Comparison of ENCODE assay signal across 8 cellular contexts in genomic region chr17:18184143-18185007, GRCh38. TPM values are rescaled to one million over a fixed set of nuclear protein-coding genes. Genes with fewer than 3 reads are reported as not detected.
DNase-seq lines count a peak whose midpoint lies in the region; ATAC-seq and TF ChIP-seq lines count a peak whose summit lies in the region.

No MANE protein-coding gene starts in this region.

- H2AK5ac ChIP-seq in H9 (ENCODE audit: insufficient read length, low read length), result no peak overlapping the region

- H2BK5ac ChIP-seq in H9 (ENCODE audit: insufficient read length, low read length), result no peak overlapping the region

- no peak overlapping the region for H2BK20ac ChIP-seq in H9 (ENCODE audit: low read depth, low read length, poor library complexity, severe bottlenecking)

- no peak overlapping the region for H3K56ac ChIP-seq in H9 (ENCODE audit: insufficient read length, low read depth, low read length)

- H3K27ac Mint-ChIP-seq in CD4-positive, CD25-positive, alpha-beta regulatory T cell, result peak overlapping the region; percentile 90 to 99 (median 98)
- peak overlapping the region in 1 of 3 experiments; percentile 73; a peak in 2 of 7 replicates for H3K27ac Mint-ChIP-seq in H9

- H3K4me1 Mint-ChIP-seq in CD4-positive, CD25-positive, alpha-beta regulatory T cell, result peaks cover 8 to 63% (median 48%) of the 10 kb centered on the region in 4 donors
- H3K4me1 Mint-ChIP-seq in H9, result peaks cover 47 to 48% of the 10 kb centered on the region in 2 experiments

- H2BK120ac ChIP-seq in H9 (ENCODE audit: low read depth, low read length, poor library complexity, severe bottlenecking), result no peak overlapping the region

- peaks cover 24% of the 10 kb centered on the region for H3K36me3 Mint-ChIP-seq in CD4-positive, CD25-positive, alpha-beta regulatory T cell
- H3K36me3 Mint-ChIP-seq in H9 (ENCODE audit: insufficient read depth in 1 of 3, low read depth in 3 of 3), result peaks cover 9 to 37% (median 23%) of the 10 kb centered on the region in 3 experiments; a peak in 6 of 7 replicates

- H3K23me2 ChIP-seq in H9 (ENCODE audit: insufficient read length, low read depth, low read length, poor library complexity, severe bottlenecking), result peaks cover 21% of the 10 kb centered on the region

- H3K4me2 ChIP-seq in H9 (ENCODE audit: insufficient read depth, insufficient read length, low read length), result peak overlapping the region; percentile 72

- peak overlapping the region; percentile 55 for H3K14ac ChIP-seq in H9 (ENCODE audit: insufficient read depth, low read length)

- intact Hi-C loops in testis (cut with DNase I; ENCODE audit: low total_unique reads), result no loop called here

- peak overlapping the region; percentile 96 for H3K27ac ChIP-seq in CD4-positive, CD25-positive, alpha-beta regulatory T cell (ENCODE audit: insufficient read depth, low read length, poor library complexity, severe bottlenecking)
- H3K27ac ChIP-seq in H9 (ENCODE audit: insufficient read length, low read depth, low read length) (no peak overlapping the region), testis (peak overlapping the region; percentile 98 to 99)

- peak overlapping the region; percentile 34 for H3K9ac ChIP-seq in H9 (ENCODE audit: extremely low read depth, insufficient read length, low read length)

- H2BK12ac ChIP-seq in H9 (ENCODE audit: insufficient read length, low read depth, low read length), result no peak overlapping the region

- no peaks in the 10 kb centered on the region for H4K20me1 ChIP-seq in H9 (ENCODE audit: control insufficient read depth, insufficient read depth, insufficient read length)

- H3K9me3 ChIP-seq in CD4-positive, CD25-positive, alpha-beta regulatory T cell (ENCODE audit: control insufficient read depth in 2 of 2, low read length in 2 of 2), result no peaks in the 10 kb centered on the region
- H3K9me3 ChIP-seq in H9 (ENCODE audit: control insufficient read depth, low read depth, low read length), result no peaks in the 10 kb centered on the region
- H3K9me3 ChIP-seq in testis, result no peaks in the 10 kb centered on the region

- no CpG with 5 or more reads among the region's 91 CpGs for WGBS in H9 (ENCODE audit: extremely low coverage, insufficient read length, low lambda C conversion rate)
- 1% methylated on average over 91 of the region's 91 CpGs; no CpG with 5 or more reads in 1 of the 2 donors for WGBS in testis, 2 donors

- no peak for TF ChIP-seq POLR2A in testis (IDR thresholded peaks at IDR 0.05)

- H3K4ac ChIP-seq in H9 (ENCODE audit: low read depth, low read length), result no peak overlapping the region

- peaks cover 12% of the 10 kb centered on the region for H3K79me1 ChIP-seq in H9 (ENCODE audit: insufficient read depth, low read depth, low read length, poor library complexity, severe bottlenecking)

- no peak overlapping the region for H4K5ac ChIP-seq in H9 (ENCODE audit: insufficient read length, low read depth, low read length)

- H3K9me3 Mint-ChIP-seq in CD4-positive, CD25-positive, alpha-beta regulatory T cell, result no peaks in the 10 kb centered on the region
- no peaks in the 10 kb centered on the region; a peak in 1 of 5 replicates for H3K9me3 Mint-ChIP-seq in H9

- H3K4me3 Mint-ChIP-seq in CD4-positive, CD25-positive, alpha-beta regulatory T cell, result peak overlapping the region; percentile 97 to 98 (median 97)
- peak overlapping the region; percentile 92 to 95 for H3K4me3 Mint-ChIP-seq in H9

- H3K79me2 ChIP-seq in H9 (ENCODE audit: insufficient read depth, low read length), result peaks cover 40% of the 10 kb centered on the region; the same call in 1 of the 2 replicates

- no peak for TF ChIP-seq CTCF in H9 (conservative IDR thresholded peaks at IDR 0.05)
- no peak for TF ChIP-seq CTCF in omental fat pad (IDR thresholded peaks at IDR 0.05)
- TF ChIP-seq CTCF in testis (IDR thresholded peaks at IDR 0.05), result no peak

- peaks cover 12% of the 10 kb centered on the region for H3K36me3 ChIP-seq in CD4-positive, CD25-positive, alpha-beta regulatory T cell (ENCODE audit: control insufficient read depth, insufficient read depth, low read length)
- H3K36me3 ChIP-seq in testis (ENCODE audit: low read depth, missing control alignments), result no peaks in the 10 kb centered on the region

- no peak overlapping the region for H3T11ph ChIP-seq in H9 (ENCODE audit: low read length)

- peaks cover 6% of the 10 kb centered on the region for H3K27me3 Mint-ChIP-seq in CD4-positive, CD25-positive, alpha-beta regulatory T cell
- no peaks in the 10 kb centered on the region for H3K27me3 Mint-ChIP-seq in H9 (ENCODE audit: low read depth)

- no peak overlapping the region for H2BK15ac ChIP-seq in H9 (ENCODE audit: low read depth, low read length)

- H3K4me1 ChIP-seq in CD4-positive, CD25-positive, alpha-beta regulatory T cell (ENCODE audit: control insufficient read depth, insufficient read depth, low read length, poor library complexity, severe bottlenecking), result peaks cover 59% of the 10 kb centered on the region
- H3K4me1 ChIP-seq in H9 (ENCODE audit: insufficient read depth, low read length) (peaks cover 9% of the 10 kb centered on the region; the same call in 1 of the 2 replicates), testis (peaks cover 37% of the 10 kb centered on the region)

- no peak overlapping the region for H4K8ac ChIP-seq in H9 (replicated peaks; ENCODE audit: insufficient read length, low read depth, low read length)

- peak; percentile 2 to 4 for ATAC-seq in CD4-positive, CD25-positive, alpha-beta regulatory T cell (ENCODE audit: low read depth in 2 of 2)
- ATAC-seq in omental fat pad (ENCODE audit: low FRiP score), result no peak

- H3K23ac ChIP-seq in H9 (ENCODE audit: insufficient read length, low read depth, low read length), result no peak overlapping the region

- no peak overlapping the region for H3K18ac ChIP-seq in H9 (ENCODE audit: insufficient read length, low read depth, low read length)

- peak overlapping the region; percentile 95 for H3K4me3 ChIP-seq in CD4-positive, CD25-positive, alpha-beta regulatory T cell (ENCODE audit: low read depth, low read length)
- H3K4me3 ChIP-seq in testis, result peak overlapping the region; percentile 90 to 94

- peak; percentile 75 to 82 (median 79) for DNase-seq in CD4-positive, CD25-positive, alpha-beta regulatory T cell
- DNase-seq in H9 (peak; percentile 61), OCI-M1 (lab: John Stamatoyannopoulos, UW) (peak; percentile 52), activated gamma-delta T cell treated with Interleukin-2 at 50 U/mL for 16 hours (peak; percentile 53), foreskin melanocyte (peak; percentile 15), omental fat pad (ENCODE audit: low spot score) (peak; percentile 57), testis (peak; percentile 54), NCI-H187 treated with DMSO at 0.1 percent for 48 hours (lab: John Stamatoyannopoulos, UW) (no peak)

- no peak overlapping the region for H4K91ac ChIP-seq in H9 (ENCODE audit: insufficient read length, low read depth, low read length)

- no peak overlapping the region for H2AFZ ChIP-seq in H9 (ENCODE audit: low read length)

- no peaks in the 10 kb centered on the region for H3K27me3 ChIP-seq in CD4-positive, CD25-positive, alpha-beta regulatory T cell (ENCODE audit: control insufficient read depth, insufficient read depth, low read length)
- no peaks in the 10 kb centered on the region for H3K27me3 ChIP-seq in H9 (ENCODE audit: insufficient read depth, low read length)
- H3K27me3 ChIP-seq in testis, result no peaks in the 10 kb centered on the region

RNA-seq across cellular contexts. Expression of gene ALKBH5, which starts 0.7 kb away (rescaled TPM):
- total RNA-seq in CD4-positive, CD25-positive, alpha-beta regulatory T cell, result 118 TPM
- polyA plus RNA-seq in CD4-positive, CD25-positive, alpha-beta regulatory T cell, result 100 to 1,000 TPM; 102 to 123 (median 115) TPM
- total RNA-seq in H9 (2021) (89.8 and 92.5 TPM in 2 replicates), omental fat pad (10 to 100 TPM; 77.0 to 80.7 (median 80.3) TPM), testis (100 to 1,000 TPM; 213 to 253 TPM)
- polyA plus RNA-seq in testis (ENCODE audit: insufficient read depth, low read depth, low replicate concordance), result 172 TPM

RNA-seq across cellular contexts. Expression of gene LLGL1, which starts 41.1 kb away (rescaled TPM):
- total RNA-seq in CD4-positive, CD25-positive, alpha-beta regulatory T cell, result 16.6 TPM
- polyA plus RNA-seq in CD4-positive, CD25-positive, alpha-beta regulatory T cell, result 1 to 10 TPM; 1.0 to 2.2 (median 1.6) TPM
- total RNA-seq in H9 (2021) (65.0 and 66.2 TPM in 2 replicates), omental fat pad (10 to 100 TPM; 10.2 to 24.0 (median 13.2) TPM), testis (10 to 100 TPM; 40.0 to 46.8 TPM)
- 24.2 TPM for polyA plus RNA-seq in testis (ENCODE audit: insufficient read depth, low read depth, low replicate concordance)
